Comparison of ENCODE assay signal across 25 cellular contexts in the genomic region with DNA sequence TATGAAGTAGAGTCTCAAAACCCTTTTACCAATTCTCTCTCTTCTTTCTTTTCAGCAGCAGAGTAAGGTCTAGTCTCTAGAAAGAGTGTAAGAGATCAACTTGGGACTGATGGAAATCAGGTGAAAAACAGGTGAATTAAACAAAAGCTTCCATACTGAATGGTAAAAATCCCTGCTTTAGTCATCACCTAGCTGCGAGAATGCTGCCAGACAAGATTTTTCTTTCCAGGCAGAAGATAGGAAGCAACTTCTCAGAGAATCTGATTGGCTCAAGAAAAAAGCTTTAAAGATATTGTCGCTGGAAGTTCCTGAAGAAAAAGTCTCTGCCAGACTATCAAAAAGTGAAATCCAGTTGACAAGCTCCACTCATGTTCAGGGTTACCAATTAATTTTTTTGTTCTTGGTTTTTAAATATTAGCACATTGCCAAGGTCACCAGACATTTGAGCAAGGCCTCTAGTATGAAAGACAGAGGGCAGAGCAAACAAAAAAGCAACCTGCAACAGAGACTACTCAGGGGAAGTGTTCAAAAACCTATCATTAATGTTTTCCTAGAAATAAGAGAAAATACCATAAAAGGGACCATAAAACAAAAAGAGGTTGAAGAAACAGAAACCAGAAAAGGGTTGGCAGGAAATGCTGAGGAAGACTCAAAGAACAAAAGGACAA. TPM values are rescaled to one million over a fixed set of nuclear protein-coding genes. Genes with fewer than 3 reads are reported as not detected.
DNase-seq lines count a peak whose midpoint lies in the region; ATAC-seq and TF ChIP-seq lines count a peak whose summit lies in the region.
"Had no signal": no experiment of that assay in that cellular context is flagged by ENCODE, and none has a peak within 500 bp of the region (broad histone marks: within the 10 kb centered on the region; RNA-seq: fewer than 3 reads in every experiment).

No MANE protein-coding gene starts in this region.

- WGBS in smooth muscle cell (ENCODE audit: low lambda C conversion rate) = 36% methylated on average over 2 of the region's 2 CpGs

- H3K27me3 ChIP-seq in smooth muscle cell (ENCODE audit: low read depth) = no peaks in the 10 kb centered on the region
- H3K27me3 ChIP-seq: tibial artery had no signal

- H3K27ac ChIP-seq in KOPT-K1 (ENCODE audit: low read depth, low read length, poor library complexity, severe bottlenecking) = peak overlapping the region; percentile 15
- H3K27ac ChIP-seq in smooth muscle cell (ENCODE audit: low read depth) = peak overlapping the region; percentile 68
- H3K27ac ChIP-seq: left ventricle myocardium inferior, tibial artery had no signal

- H3K4me3 ChIP-seq in epithelial cell of esophagus (ENCODE audit: low read length) = no peak overlapping the region
- no peak overlapping the region for H3K4me3 ChIP-seq in smooth muscle cell
- H3K4me3 ChIP-seq: K562, left ventricle myocardium inferior, MG63, tibial artery had no signal

- H2AFZ ChIP-seq in smooth muscle cell (ENCODE audit: low read depth) = no peak overlapping the region

- no peaks in the 10 kb centered on the region for H3K36me3 ChIP-seq in KOPT-K1 (ENCODE audit: insufficient read depth, low read length)
- no peaks in the 10 kb centered on the region for H3K36me3 ChIP-seq in smooth muscle cell (ENCODE audit: low read depth)
- H3K36me3 ChIP-seq: left ventricle myocardium inferior, MG63 had no signal

- H4K20me1 ChIP-seq in smooth muscle cell (ENCODE audit: low read depth) = no peaks in the 10 kb centered on the region

- no peaks in the 10 kb centered on the region for H3K9me3 Mint-ChIP-seq in activated T-cell treated with anti-CD3 and anti-CD28 coated beads, Interleukin-2, amount 50 U/mL, for 72 hours
- H3K9me3 Mint-ChIP-seq: activated T-helper 2 cell treated with anti-CD3 and anti-CD28 coated beads, Interferon-gamma antibody, Interleukin-2, Interleukin-4, amounts not matched to agents 10 μg/mL and 5 μg/mL and 100 μg/mL, durations not matched to agents 14 hours and 24 hours and 36 hours; naive thymus-derived CD8-positive, alpha-beta T cell; stimulated activated naive CD8-positive, alpha-beta T cell treated with anti-CD3 and anti-CD28 coated beads, Interleukin-15, Interleukin-2, amounts not matched to agents 100 ng/mL and 50 ng/mL, for 24 hours had no signal

- no peaks in the 10 kb centered on the region for H3K36me3 Mint-ChIP-seq in activated T-cell treated with anti-CD3 and anti-CD28 coated beads, Interleukin-2, amount 50 U/mL, for 72 hours (ENCODE audit: insufficient read depth in 2 of 2)
- H3K36me3 Mint-ChIP-seq: activated naive CD8-positive, alpha-beta T cell; CD4-positive, alpha-beta memory T cell; naive thymus-derived CD8-positive, alpha-beta T cell had no signal

- peaks cover 21% of the 10 kb centered on the region for H3K27me3 Mint-ChIP-seq in activated T-cell treated with anti-CD3 and anti-CD28 coated beads, Interleukin-2, amount 50 U/mL, for 72 hours (ENCODE audit: low read depth)

- no peaks in the 10 kb centered on the region for H3K79me2 ChIP-seq in smooth muscle cell (ENCODE audit: low read depth)

- H3K27ac Mint-ChIP-seq in activated T-cell treated with anti-CD3 and anti-CD28 coated beads, Interleukin-2, amount 50 U/mL, for 72 hours = peak overlapping the region; percentile 36
- H3K27ac Mint-ChIP-seq: activated naive CD8-positive, alpha-beta T cell; activated T-helper 2 cell treated with anti-CD3 and anti-CD28 coated beads, Interferon-gamma antibody, Interleukin-2, Interleukin-4, amounts not matched to agents 10 μg/mL and 5 μg/mL and 100 μg/mL, durations not matched to agents 14 hours and 24 hours and 36 hours; CD4-positive, alpha-beta memory T cell; dendritic cell treated with granulocyte-macrophage colony-stimulating factor and Interleukin-4, amounts not matched to agents 40 ng/mL and 50 ng/mL, for 4 days; naive thymus-derived CD8-positive, alpha-beta T cell; stimulated activated naive CD8-positive, alpha-beta T cell treated with anti-CD3 and anti-CD28 coated beads, Interleukin-15, Interleukin-2, amounts not matched to agents 100 ng/mL and 50 ng/mL, for 24 hours had no signal

- H3K9ac ChIP-seq in smooth muscle cell (ENCODE audit: low read depth) = no peak overlapping the region

- no peak for ATAC-seq in activated T-cell treated with anti-CD3 and anti-CD28 coated beads, Interleukin-2, amount 50 U/mL, for 72 hours (replicated peaks in 1 of 2)
- ATAC-seq: K562; naive thymus-derived CD8-positive, alpha-beta T cell had no signal

- no peak overlapping the region for H3K4me3 Mint-ChIP-seq in activated T-cell treated with anti-CD3 and anti-CD28 coated beads, Interleukin-2, amount 50 U/mL, for 72 hours
- H3K4me3 Mint-ChIP-seq: activated naive CD8-positive, alpha-beta T cell; CD4-positive, alpha-beta memory T cell; dendritic cell treated with granulocyte-macrophage colony-stimulating factor and Interleukin-4, amounts not matched to agents 40 ng/mL and 50 ng/mL, for 4 days; naive thymus-derived CD8-positive, alpha-beta T cell; stimulated activated naive CD8-positive, alpha-beta T cell treated with anti-CD3 and anti-CD28 coated beads, Interleukin-15, Interleukin-2, amounts not matched to agents 100 ng/mL and 50 ng/mL, for 24 hours had no signal

- H3K4me2 ChIP-seq in smooth muscle cell = peak overlapping the region; percentile 39

- peaks cover 12% of the 10 kb centered on the region for H3K4me1 Mint-ChIP-seq in activated T-cell treated with anti-CD3 and anti-CD28 coated beads, Interleukin-2, amount 50 U/mL, for 72 hours (ENCODE audit: low read depth)

- TF ChIP-seq CTCF in epithelial cell of esophagus (IDR thresholded peaks at IDR 0.05; ENCODE audit: insufficient read depth, low read depth, low read length, missing control alignments) (no peak), smooth muscle cell (IDR thresholded peaks at IDR 0.05; ENCODE audit: borderline replicate concordance, insufficient read depth, poor library complexity, severe bottlenecking) (no peak)

- no peak for DNase-seq in activated T-cell treated with anti-CD3 and anti-CD28 coated beads, Interleukin-2, amount 50 U/mL, for 72 hours
- DNase-seq in activated T-cell treated with anti-CD3 and anti-CD28 coated beads, Interleukin-2, amount 50 U/mL, for 1 hour = no peak
- DNase-seq in epithelial cell of esophagus (ENCODE audit: low read depth) (peak; percentile 42), smooth muscle cell (lab: John Stamatoyannopoulos, UW; ENCODE audit: unreplicated experiment) (no peak), NCI-H187 treated with DMSO at 0.1 percent for 48 hours (lab: John Stamatoyannopoulos, UW) (no peak), NCI-H1930 (lab: John Stamatoyannopoulos, UW) (no peak), NOMO-1 treated with DMSO at 0.1 percent for 48 hours (lab: John Stamatoyannopoulos, UW; ENCODE audit: unreplicated experiment) (no peak)
- DNase-seq: activated CD8-positive, alpha-beta memory T cell treated with anti-CD3 and anti-CD28 coated beads, Interleukin-2, amount 50 U/mL, for 4 hours; CD4-positive, alpha-beta memory T cell; central memory CD4-positive, alpha-beta T cell; left ventricle myocardium inferior; MG63; midbrain; naive thymus-derived CD8-positive, alpha-beta T cell; NCI-H1105 treated with DMSO at 0.1 percent for 48 hours; NCI-H2081 treated with DMSO at 0.1 percent for 48 hours; NCI-H226; NCI-H69; tibial artery had no signal

- no peaks in the 10 kb centered on the region for H3K4me1 ChIP-seq in smooth muscle cell (ENCODE audit: low read depth)
- H3K4me1 ChIP-seq: left ventricle myocardium inferior, tibial artery had no signal

- peaks cover 16% of the 10 kb centered on the region for H3F3A ChIP-seq in smooth muscle cell (ENCODE audit: low read depth)

- no peaks in the 10 kb centered on the region for H3K9me3 ChIP-seq in KOPT-K1 (ENCODE audit: insufficient read depth, low read length, poor library complexity, severe bottlenecking)
- no peaks in the 10 kb centered on the region for H3K9me3 ChIP-seq in smooth muscle cell (replicated peaks; ENCODE audit: low read depth)
- H3K9me3 ChIP-seq: left ventricle myocardium inferior, MG63, tibial artery had no signal

RNA-seq across cellular contexts. Expression of a gene that starts 9.3 kb away (rescaled TPM):
- total RNA-seq in activated T-cell treated with anti-CD3 and anti-CD28 coated beads, Interleukin-2, amount 50 U/mL, for 72 hours = under 1 TPM; 0.42 to 0.50 TPM
- total RNA-seq in smooth muscle cell = 26.3 and 60.8 TPM in 2 replicates
- 27.2 and 48.4 TPM in 2 replicates for polyA plus RNA-seq in smooth muscle cell
- total RNA-seq: naive thymus-derived CD8-positive, alpha-beta T cell had no signal
- polyA plus RNA-seq: CD4-positive, alpha-beta memory T cell; naive thymus-derived CD8-positive, alpha-beta T cell had no signal

RNA-seq across cellular contexts. Expression of a gene that starts 34.2 kb away (rescaled TPM):
- total RNA-seq in activated T-cell treated with anti-CD3 and anti-CD28 coated beads, Interleukin-2, amount 50 U/mL, for 72 hours = 10 to 100 TPM; 43.0 to 50.0 TPM
- total RNA-seq in smooth muscle cell = 58.6 and 106 TPM in 2 replicates
- polyA plus RNA-seq in smooth muscle cell = 128 and 139 TPM in 2 replicates

RNA-seq across cellular contexts. Expression of a gene that starts 34.6 kb away (rescaled TPM):
- total RNA-seq in activated T-cell treated with anti-CD3 and anti-CD28 coated beads, Interleukin-2, amount 50 U/mL, for 72 hours = 10 to 100 TPM; 58.7 to 63.4 TPM
- 130 and 224 TPM in 2 replicates for total RNA-seq in smooth muscle cell
- polyA plus RNA-seq in smooth muscle cell = 180 and 191 TPM in 2 replicates

Comparison
In these comparisons a context has a peak if more than half of its experiments do, and no peak if none do; other contexts are left out.
1. RNA of a gene that starts 9.3 kb away (total RNA-seq): 26.3 to 60.8 TPM in smooth muscle cell; 0.42 to 0.50 TPM in activated T-cell treated with anti-CD3 and anti-CD28 coated beads, Interleukin-2, amount 50 U/mL, for 72 hours; every median in the first group is over 10 times any median in the second.